In genomic region chr11:64687641-64688533, GRCh38 we compare ENCODE assay signal across 8 cellular contexts. TPM values are rescaled to one million over a fixed set of nuclear protein-coding genes. Genes with fewer than 3 reads are reported as not detected.
DNase-seq lines count a peak whose midpoint lies in the region; ATAC-seq, FAIRE-seq and TF ChIP-seq lines count a peak whose summit lies in the region.
"Had no signal": no experiment of that assay in that cellular context is flagged by ENCODE, and none has a peak within 500 bp of the region (broad histone marks: within the 10 kb centered on the region; RNA-seq: fewer than 3 reads in every experiment).

No MANE protein-coding gene starts in this region.

- intact Hi-C loops in left lung (cut with DNase I) = no loop called here

- H3K4me3 ChIP-seq in astrocyte (ENCODE audit: insufficient read depth, low read depth, low read length) (no peak overlapping the region), left lung (peak overlapping the region in 1 of 2 donors; percentile 34)

- peaks cover 0 to 18% (median 15%) of the 10 kb centered on the region in 3 donors for H3K4me1 Mint-ChIP-seq in IgD-negative memory B cell
- no peaks in the 10 kb centered on the region for H3K4me1 Mint-ChIP-seq in astrocyte (ENCODE audit: low read depth, unreplicated experiment)

- H3K4me1 ChIP-seq in astrocyte (ENCODE audit: insufficient read depth, low read length) (peaks cover 3% of the 10 kb centered on the region), left lung (peaks cover 0 to 15% of the 10 kb centered on the region in 2 donors)

- peak overlapping the region; percentile 87 for H3K4me2 ChIP-seq in astrocyte (ENCODE audit: low read length)

- H3K9me3 Mint-ChIP-seq in IgD-negative memory B cell = no peaks in the 10 kb centered on the region
- peaks cover 3% of the 10 kb centered on the region for H3K9me3 Mint-ChIP-seq in astrocyte (ENCODE audit: unreplicated experiment)

- no peak for FAIRE-seq in astrocyte (lab: Jason Lieb, UNC)

- H3K27ac Mint-ChIP-seq in IgD-negative memory B cell (no peak overlapping the region), astrocyte (ENCODE audit: unreplicated experiment) (no peak overlapping the region)

- H3K36me3 ChIP-seq in astrocyte (ENCODE audit: insufficient read depth, low read length) = no peaks in the 10 kb centered on the region
- no peaks in the 10 kb centered on the region for H3K36me3 ChIP-seq in left lung

- TF ChIP-seq CTCF in astrocyte (IDR thresholded peaks at IDR 0.05; ENCODE audit: insufficient read depth, low read depth, low read length) = no peak
- TF ChIP-seq CTCF in left lung (IDR thresholded peaks at IDR 0.05) = no peak

- no peak overlapping the region for H2AFZ ChIP-seq in astrocyte (ENCODE audit: low read depth, low read length)

- H3K4me3 Mint-ChIP-seq in IgD-negative memory B cell (peak overlapping the region in 3 of 4 donors; percentile 77 to 92 (median 82)), astrocyte (ENCODE audit: unreplicated experiment) (peak overlapping the region; percentile 83)

- H3K9me3 ChIP-seq in astrocyte (ENCODE audit: insufficient read depth, low read depth, low read length) (no peaks in the 10 kb centered on the region), left lung (no peaks in the 10 kb centered on the region)

- H4K20me1 ChIP-seq in astrocyte (ENCODE audit: insufficient read depth, low read length) = no peaks in the 10 kb centered on the region

- no peaks in the 10 kb centered on the region for H3K79me2 ChIP-seq in astrocyte (ENCODE audit: insufficient read depth, low read length)

- H3K9ac ChIP-seq in astrocyte (ENCODE audit: low read length) = no peak overlapping the region

- H3K36me3 Mint-ChIP-seq in IgD-negative memory B cell = no peaks in the 10 kb centered on the region
- peaks cover 4% of the 10 kb centered on the region for H3K36me3 Mint-ChIP-seq in astrocyte (ENCODE audit: low read depth, unreplicated experiment)

- H3K27ac ChIP-seq in astrocyte (ENCODE audit: low read depth, low read length) = no peak overlapping the region
- H3K27ac ChIP-seq in left lung = peak overlapping the region in 1 of 2 donors; percentile 58
- H3K27ac ChIP-seq: epithelial cell of prostate had no signal

- H3K27me3 ChIP-seq in astrocyte (ENCODE audit: insufficient read depth, low read length) (peaks cover 17% of the 10 kb centered on the region), left lung (peaks cover 6 to 11% of the 10 kb centered on the region in 2 donors)

- DNase-seq in astrocyte (ENCODE audit: low read depth) (no peak), left lung (no peak), superior temporal gyrus (ENCODE audit: extremely low spot score) (peak; percentile 70), NCI-H526 (lab: John Stamatoyannopoulos, UW) (no peak), islet precursor cell (no peak)

- ATAC-seq in left lung (peak; percentile 4), GM21717 (IDR thresholded peaks at IDR 0.05; ENCODE audit: unreplicated experiment) (no peak)

- H3K27me3 Mint-ChIP-seq in IgD-negative memory B cell (peaks cover 17% of the 10 kb centered on the region), astrocyte (ENCODE audit: low read depth, unreplicated experiment) (peaks cover 67% of the 10 kb centered on the region)

RNA-seq across cellular contexts. Expression of gene NRXN2, which starts 35.1 kb away (rescaled TPM):
- not detected for polyA plus RNA-seq in IgD-negative memory B cell
- total RNA-seq in astrocyte (0.14 and 0.17 TPM in 2 replicates), left lung (1 to 10 TPM; 3.5 to 7.9 TPM)

RNA-seq across cellular contexts. Expression of gene RASGRP2, which starts 56.1 kb away (rescaled TPM):
- 350 TPM for polyA plus RNA-seq in IgD-negative memory B cell
- total RNA-seq in astrocyte (3.9 and 5.4 TPM in 2 replicates), left lung (10 to 100 TPM; 10.8 to 35.3 TPM)
